ENCODE assay signal across 8 cellular contexts in genomic region chr11:66051766-66052663, GRCh38. TPM values are rescaled to one million over a fixed set of nuclear protein-coding genes. Genes with fewer than 3 reads are reported as not detected.
DNase-seq lines count a peak whose midpoint lies in the region; FAIRE-seq and TF ChIP-seq lines count a peak whose summit lies in the region.

Gene SF3B2 (plus strand): TSS chr11:66052364. CDS start chr11:66052385, 21 bp downstream.

- DNase-seq in GM03348 (ENCODE audit: low spot score) (peak; percentile 98), HEK293T (ENCODE audit: extremely low spot score) (peak; percentile 96), MV-4-11 (lab: John Stamatoyannopoulos, UW) (peak; percentile 97), SK-MEL-5 (ENCODE audit: low read depth, low spot score) (peak; percentile 95), frontal cortex (ENCODE audit: low spot score in 2 of 2) (peak; percentile 98 to 99), non-pigmented ciliary epithelial cell (ENCODE audit: low read depth) (peak; percentile 89), superior temporal gyrus (ENCODE audit: extremely low spot score) (peak; percentile 98)
- peak; percentile 97 for DNase-seq in activated naive CD4-positive, alpha-beta T cell treated with Interleukin-2 at 50 U/mL for 16 hours

- FAIRE-seq in frontal cortex (lab: Jason Lieb, UNC) = no peak

- POLR2A ChIA-PET in HEK293T (lab: Yijun Ruan, JAX) = interaction anchor here (0.6 to 4.9 kb wide), 22 partner anchors 8 to 337 kb away, joined by 3 to 34 read pairs (median 4); partner anchors contain the start of genes BANF1, CCDC85B, EIF1AD and FIBP

- CTCF ChIA-PET in HEK293T (lab: Yijun Ruan, JAX) = interaction anchor here (1.0 to 4.6 kb wide), 3 partner anchors 16 to 221 kb away, joined by 3 to 24 read pairs (median 3); no protein-coding TSS in a partner anchor

- in situ Hi-C loops in SK-MEL-5 (cut with HindIII; ENCODE audit: low pct_unique_long_range_greater_than_20kb, low sequenced_read_pairs) = no loop called here

TF ChIP-seq in HEK293T, 16 proteins besides CTCF, POLR2A, EP300 and RAD21:
- 0 out of 2 replicates have a peak, but pooled peaks have one; percentile 98 for TF ChIP-seq HDGF (IDR thresholded peaks at IDR 0.05; ENCODE audit: borderline replicate concordance)
- no peak for TF ChIP-seq LEF1 (IDR thresholded peaks at IDR 0.05; ENCODE audit: borderline replicate concordance)
- no peak for TF ChIP-seq TARDBP (IDR thresholded peaks at IDR 0.05)
- TF ChIP-seq FOXA1 (IDR thresholded peaks at IDR 0.05) = no peak
- TF ChIP-seq CTBP1 (IDR thresholded peaks at IDR 0.05; ENCODE audit: borderline replicate concordance) = no peak
- TF ChIP-seq L3MBTL2 (conservative IDR thresholded peaks at IDR 0.05) = no peak
- TF ChIP-seq PKNOX1 (IDR thresholded peaks at IDR 0.05) = no peak
- TF ChIP-seq NFRKB (IDR thresholded peaks at IDR 0.05) = no peak
- TF ChIP-seq SUZ12 (IDR thresholded peaks at IDR 0.05) = no peak
- TF ChIP-seq BHLHE40 (IDR thresholded peaks at IDR 0.05; ENCODE audit: borderline replicate concordance) = no peak
- TF ChIP-seq ZNF384 (IDR thresholded peaks at IDR 0.05) = no peak
- peak; percentile 96 for TF ChIP-seq ELF4 (IDR thresholded peaks at IDR 0.05)
- TF ChIP-seq SP1 (IDR thresholded peaks at IDR 0.05) = no peak
- TF ChIP-seq FOXK2 (IDR thresholded peaks at IDR 0.05) = no peak

RNA-seq across cellular contexts. Expression of gene SF3B2, which starts in this region (rescaled TPM):
- total RNA-seq in SK-MEL-5 (2014; rRNA removed; shearing (Covaris generic)) = 103 and 118 TPM in 2 replicates
- 187 and 206 TPM in 2 replicates for polyA plus RNA-seq in SK-MEL-5 (2015; cell fraction: cytosol; rRNA removed)
- 84.5 and 88.8 TPM in 2 replicates for polyA plus RNA-seq in SK-MEL-5 (2015; cell fraction: nucleus; rRNA removed)
- 90.9 TPM for total RNA-seq in frontal cortex

Comparison
In these comparisons a context has a peak if more than half of its experiments do, and no peak if none do; other contexts are left out.
1. Peak in every context shown above with its lines: DNase-seq.